Comparison of ENCODE assay signal across 24 cellular contexts in the genomic region with DNA sequence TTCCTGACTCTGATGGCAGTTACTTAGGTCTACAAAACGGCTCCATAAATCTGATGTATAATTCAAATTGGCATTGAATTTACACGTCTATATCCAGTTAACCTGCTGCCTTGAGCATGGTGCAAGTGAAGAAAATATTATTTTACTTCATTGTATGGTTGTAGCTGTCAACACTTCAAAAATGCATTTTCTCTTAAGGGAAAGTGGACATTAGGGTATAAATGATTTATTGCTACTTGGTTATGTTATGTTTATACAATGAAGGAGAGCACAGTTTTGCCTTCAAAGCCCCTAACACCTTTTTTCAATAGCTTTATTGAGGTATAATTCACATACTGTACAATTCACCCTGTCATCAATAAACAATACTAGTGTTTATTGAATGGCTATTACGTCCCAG. TPM values are rescaled to one million over a fixed set of nuclear protein-coding genes. Genes with fewer than 3 reads are reported as not detected.
DNase-seq lines count a peak whose midpoint lies in the region; ATAC-seq, FAIRE-seq and TF ChIP-seq lines count a peak whose summit lies in the region.
"Had no signal": no experiment of that assay in that cellular context is flagged by ENCODE, and none has a peak within 500 bp of the region (broad histone marks: within the 10 kb centered on the region; RNA-seq: fewer than 3 reads in every experiment).

No MANE protein-coding gene starts in this region.

- POLR2A ChIA-PET in CD8-positive, alpha-beta T cell (lab: Charles Lee), result no interaction called here

- CTCF ChIA-PET in CD8-positive, alpha-beta T cell (lab: Charles Lee), result interaction anchor here (0.7 kb wide), 1 partner anchor 65 kb away, joined by 3 read pairs; no protein-coding TSS in a partner anchor

- no peak for FAIRE-seq in kidney (lab: Jason Lieb, UNC)
- FAIRE-seq: A204.1, keratinocyte had no signal

- H3K27ac Mint-ChIP-seq in activated CD4-positive, alpha-beta T cell treated with anti-CD3 and anti-CD28 coated beads, Interleukin-2, amount 10 ng/mL, durations not matched to agents 24 days and 14 days, result peak overlapping the region; percentile 99
- H3K27ac Mint-ChIP-seq in CD8-positive, alpha-beta T cell, result peak overlapping the region; percentile 99
- peak overlapping the region; percentile 99 for H3K27ac Mint-ChIP-seq in T-helper 17 cell
- no peak overlapping the region for H3K27ac Mint-ChIP-seq in central memory CD8-positive, alpha-beta T cell (ENCODE audit: low read depth)
- H3K27ac Mint-ChIP-seq: H9 had no signal

- peak overlapping the region; percentile 94 for H3K4me3 Mint-ChIP-seq in activated CD4-positive, alpha-beta T cell treated with anti-CD3 and anti-CD28 coated beads, Interleukin-2, amount 10 ng/mL, durations not matched to agents 24 days and 14 days
- H3K4me3 Mint-ChIP-seq in CD8-positive, alpha-beta T cell, result peak overlapping the region; percentile 95
- H3K4me3 Mint-ChIP-seq in T-helper 17 cell, result no peak overlapping the region
- peak overlapping the region; percentile 97 for H3K4me3 Mint-ChIP-seq in central memory CD8-positive, alpha-beta T cell

- no peaks in the 10 kb centered on the region for H3K27me3 ChIP-seq in CD8-positive, alpha-beta T cell (ENCODE audit: insufficient read depth, low read length)
- no peaks in the 10 kb centered on the region for H3K27me3 ChIP-seq in gastroesophageal sphincter
- H3K27me3 ChIP-seq: hepatocyte, upper lobe of left lung had no signal

- WGBS in gastroesophageal sphincter (ENCODE audit: low coverage in 1 of 2), 2 donors, result 81 to 88% methylated on average over 3 of the region's 3 CpGs

- no peaks in the 10 kb centered on the region for H3K9me3 Mint-ChIP-seq in activated CD4-positive, alpha-beta T cell treated with anti-CD3 and anti-CD28 coated beads, Interleukin-2, amount 10 ng/mL, durations not matched to agents 24 days and 14 days
- no peaks in the 10 kb centered on the region for H3K9me3 Mint-ChIP-seq in CD8-positive, alpha-beta T cell
- H3K9me3 Mint-ChIP-seq in central memory CD8-positive, alpha-beta T cell, result no peaks in the 10 kb centered on the region
- H3K9me3 Mint-ChIP-seq: neural crest cell had no signal

- no peak for TF ChIP-seq EP300 in gastroesophageal sphincter (IDR thresholded peaks at IDR 0.05)

- no peak for DNase-seq in activated CD4-positive, alpha-beta T cell treated with anti-CD3 and anti-CD28 coated beads, Interleukin-2, amount 10 ng/mL, durations not matched to agents 24 days and 14 days
- no peak for DNase-seq in activated CD4-positive, alpha-beta T cell treated with anti-CD3 and anti-CD28 coated beads, Interleukin-2, amount 50 U/mL, for 1 hour
- DNase-seq in CD8-positive, alpha-beta T cell, result no peak
- no peak for DNase-seq in T-helper 17 cell
- DNase-seq in central memory CD8-positive, alpha-beta T cell (ENCODE audit: low spot score in 2 of 2), result no peak
- DNase-seq in kidney, result no peak
- DNase-seq: aorta, DMS79 treated with DMSO at 0.1 percent for 48 hours, H9, mesendoderm, NCI-H187 treated with DMSO at 0.1 percent for 48 hours, NCI-H446, retina, SHP77, T-helper 9 cell, upper lobe of left lung had no signal

- no peak for TF ChIP-seq CTCF in CD8-positive, alpha-beta T cell (IDR thresholded peaks at IDR 0.05)
- TF ChIP-seq CTCF in kidney (IDR thresholded peaks at IDR 0.05; ENCODE audit: borderline replicate concordance, extremely low read depth, insufficient read depth), result no peak
- TF ChIP-seq CTCF in gastroesophageal sphincter (IDR thresholded peaks at IDR 0.05), result no peak

- ATAC-seq in CD8-positive, alpha-beta T cell, result no peak
- ATAC-seq in T-helper 17 cell (no peak), HG03280 (IDR thresholded peaks at IDR 0.05; ENCODE audit: unreplicated experiment) (no peak), gastroesophageal sphincter (no peak)
- no peak for ATAC-seq in central memory CD8-positive, alpha-beta T cell (replicated peaks; ENCODE audit: extremely low read depth, poor library complexity, severe bottlenecking)
- ATAC-seq: activated CD4-positive, CD25-positive, alpha-beta regulatory T cell treated with anti-CD3 and anti-CD28 coated beads, Interleukin-2, amount 50 U/mL, for 24 hours had no signal

- peaks cover 31% of the 10 kb centered on the region for H3K4me1 Mint-ChIP-seq in activated CD4-positive, alpha-beta T cell treated with anti-CD3 and anti-CD28 coated beads, Interleukin-2, amount 10 ng/mL, durations not matched to agents 24 days and 14 days
- peaks cover 45% of the 10 kb centered on the region for H3K4me1 Mint-ChIP-seq in CD8-positive, alpha-beta T cell (ENCODE audit: low read depth)
- peaks cover 24% of the 10 kb centered on the region for H3K4me1 Mint-ChIP-seq in T-helper 17 cell
- peaks cover 37% of the 10 kb centered on the region for H3K4me1 Mint-ChIP-seq in central memory CD8-positive, alpha-beta T cell

- peaks cover 18% of the 10 kb centered on the region for H3K36me3 Mint-ChIP-seq in activated CD4-positive, alpha-beta T cell treated with anti-CD3 and anti-CD28 coated beads, Interleukin-2, amount 10 ng/mL, durations not matched to agents 24 days and 14 days (ENCODE audit: low read depth)
- peaks cover 16% of the 10 kb centered on the region for H3K36me3 Mint-ChIP-seq in CD8-positive, alpha-beta T cell
- peaks cover 2% of the 10 kb centered on the region for H3K36me3 Mint-ChIP-seq in T-helper 17 cell (ENCODE audit: low read depth)
- peaks cover 17% of the 10 kb centered on the region for H3K36me3 Mint-ChIP-seq in central memory CD8-positive, alpha-beta T cell (ENCODE audit: insufficient read depth)

- no peak for TF ChIP-seq POLR2A in gastroesophageal sphincter (IDR thresholded peaks at IDR 0.05)

- no peak overlapping the region for H3K27ac ChIP-seq in CD8-positive, alpha-beta T cell (ENCODE audit: low read depth, low read length)
- H3K27ac ChIP-seq in kidney (ENCODE audit: low read depth in 2 of 2, low read length in 2 of 2) (no peak overlapping the region), gastroesophageal sphincter (peak overlapping the region in 2 of 4 donors; percentile 88 to 96)
- H3K27ac ChIP-seq: C4-2B had no signal

- H3K9me3 ChIP-seq in CD8-positive, alpha-beta T cell (ENCODE audit: low read length), result no peaks in the 10 kb centered on the region
- H3K9me3 ChIP-seq in T-helper 17 cell (ENCODE audit: control insufficient read depth, low read length, poor library complexity, severe bottlenecking) (no peaks in the 10 kb centered on the region), kidney (ENCODE audit: control insufficient read depth in 1 of 2, low read length in 2 of 2) (no peaks in the 10 kb centered on the region), gastroesophageal sphincter (no peaks in the 10 kb centered on the region)
- H3K9me3 ChIP-seq: upper lobe of left lung had no signal

- H3K36me3 ChIP-seq in CD8-positive, alpha-beta T cell (ENCODE audit: insufficient read depth, low read length), result no peaks in the 10 kb centered on the region
- H3K36me3 ChIP-seq in kidney (ENCODE audit: control insufficient read depth in 1 of 2, insufficient read depth in 2 of 2, low read length in 2 of 2) (no peaks in the 10 kb centered on the region), gastroesophageal sphincter (no peaks in the 10 kb centered on the region)
- H3K36me3 ChIP-seq: upper lobe of left lung had no signal

- H3K4me1 ChIP-seq in CD8-positive, alpha-beta T cell (ENCODE audit: insufficient read depth, low read length), result peaks cover 41% of the 10 kb centered on the region
- H3K4me1 ChIP-seq in kidney (ENCODE audit: control insufficient read depth in 1 of 2, insufficient read depth in 1 of 2, low read depth in 1 of 2, low read length in 2 of 2) (peaks cover 4% of the 10 kb centered on the region in 2 donors), gastroesophageal sphincter (peaks cover 15 to 57% (median 15%) of the 10 kb centered on the region in 3 donors)

- H3K4me3 ChIP-seq in CD8-positive, alpha-beta T cell (ENCODE audit: low read depth, low read length), result no peak overlapping the region
- no peak overlapping the region for H3K4me3 ChIP-seq in kidney (ENCODE audit: low read length in 2 of 2)
- no peak overlapping the region for H3K4me3 ChIP-seq in gastroesophageal sphincter

- no peak overlapping the region for H3K9ac ChIP-seq in kidney (ENCODE audit: low read length in 2 of 2)

- H3K27me3 Mint-ChIP-seq in activated CD4-positive, alpha-beta T cell treated with anti-CD3 and anti-CD28 coated beads, Interleukin-2, amount 10 ng/mL, durations not matched to agents 24 days and 14 days, result no peaks in the 10 kb centered on the region
- H3K27me3 Mint-ChIP-seq in CD8-positive, alpha-beta T cell (ENCODE audit: low read depth), result no peaks in the 10 kb centered on the region
- no peaks in the 10 kb centered on the region for H3K27me3 Mint-ChIP-seq in T-helper 17 cell
- H3K27me3 Mint-ChIP-seq in central memory CD8-positive, alpha-beta T cell, result no peaks in the 10 kb centered on the region

- intact Hi-C loops in activated CD4-positive, alpha-beta T cell treated with anti-CD3 and anti-CD28 coated beads, Interleukin-2, amount 10 ng/mL, durations not matched to agents 24 days and 14 days (cut with micrococcal nuclease), result loop anchor here (5.0 kb wide), 1 partner anchor 34 kb away; no protein-coding TSS in a partner anchor
- intact Hi-C loops in CD8-positive, alpha-beta T cell (cut with DNase I, micrococcal nuclease), result loop anchor here in 1 of 2 experiments (5.0 kb wide), 1 partner anchor 46 kb away; no protein-coding TSS in a partner anchor
- intact Hi-C loops in kidney (cut with DNase I), result no loop called here

RNA-seq across cellular contexts. Expression of a gene that starts 2.0 kb away (rescaled TPM):
- total RNA-seq in activated CD4-positive, alpha-beta T cell treated with anti-CD3 and anti-CD28 coated beads, Interleukin-2, amount 10 ng/mL, durations not matched to agents 24 days and 14 days, result 102 and 112 TPM in 2 replicates
- 100 to 1,000 TPM; 213 to 224 TPM for total RNA-seq in CD8-positive, alpha-beta T cell
- total RNA-seq in T-helper 17 cell, result 100 to 1,000 TPM; 186 to 222 TPM
- total RNA-seq in kidney, result 62.8 TPM
- polyA plus RNA-seq in kidney (ENCODE audit: insufficient read depth, low read depth, low replicate concordance), result 31.7 TPM
- 10 to 100 TPM; 33.6 to 84.8 (median 70.0) TPM for total RNA-seq in gastroesophageal sphincter
